ENCODE assay signal across 25 cellular contexts in genomic region chr6:100379386-100379785, GRCh38.
A peak's percentile ranks its signal among the peaks of the same experiment; 100 is the strongest.
DNase-seq lines count a peak whose midpoint lies in the region; ATAC-seq, FAIRE-seq and TF ChIP-seq lines count a peak whose summit lies in the region.
"Had no signal": no experiment of that assay in that cellular context is flagged by ENCODE, and none has a peak within 500 bp of the region (broad histone marks: within the 10 kb centered on the region; RNA-seq: fewer than 3 reads in every experiment).

No MANE protein-coding gene starts in this region.

- TF ChIP-seq CTCF in DND-41 (IDR thresholded peaks at IDR 0.05; ENCODE audit: borderline replicate concordance, extremely low read depth, low read length, poor library complexity, severe bottlenecking) (no peak), H1 (IDR thresholded peaks at IDR 0.05; ENCODE audit: control extremely low read depth in 1 of 3, insufficient read depth in 1 of 3, low read depth in 1 of 3, low read length in 3 of 3) (no peak)

- no peaks in the 10 kb centered on the region for H4K20me1 ChIP-seq in DND-41 (ENCODE audit: insufficient read depth, low read length)
- H4K20me1 ChIP-seq in H1 (replicated peaks in 1 of 2; ENCODE audit: control insufficient read depth in 1 of 2, insufficient read depth in 2 of 2, low read length in 2 of 2): no peaks in the 10 kb centered on the region
- H4K20me1 ChIP-seq: BLaER1 had no signal

- H3K27me3 Mint-ChIP-seq in activated naive CD4-positive, alpha-beta T cell treated with anti-CD3 and anti-CD28 coated beads for 36 hours (ENCODE audit: low read depth): peaks cover 5% of the 10 kb centered on the region
- H3K27me3 Mint-ChIP-seq: CD4-positive, alpha-beta memory T cell had no signal

- no peaks in the 10 kb centered on the region for H3K23me2 ChIP-seq in H1 (ENCODE audit: low read depth, low read length)

- H2AK5ac ChIP-seq in H1 (ENCODE audit: low read depth, low read length): no peak overlapping the region

- no peaks in the 10 kb centered on the region for H3K79me2 ChIP-seq in DND-41 (ENCODE audit: insufficient read depth, low read length)
- H3K79me2 ChIP-seq in H1 (ENCODE audit: control insufficient read depth in 1 of 2, insufficient read depth in 2 of 2, low read length in 2 of 2): no peaks in the 10 kb centered on the region

- H3K4me3 ChIP-seq in DND-41 (ENCODE audit: low read depth in 1 of 2, low read length in 2 of 2) (no peak overlapping the region), H1 (ENCODE audit: extremely low read depth in 1 of 4, insufficient read depth in 2 of 4, low read depth in 3 of 4, low read length in 4 of 4) (no peak overlapping the region)
- H3K4me3 ChIP-seq: BLaER1, GM23338 had no signal

- POLR2A ChIA-PET in H1 (lab: Charles Lee; ENCODE audit: partially characterized antibody): no interaction called here

- H3K27me3 ChIP-seq in DND-41 (ENCODE audit: insufficient read depth, low read length, poor library complexity) (no peaks in the 10 kb centered on the region), H1 (replicated peaks in 1 of 4; ENCODE audit: control insufficient read depth in 3 of 4, extremely low read depth in 1 of 4, insufficient read depth in 3 of 4, low read length in 3 of 4) (no peaks in the 10 kb centered on the region)
- H3K27me3 ChIP-seq: BLaER1 had no signal

- H2BK15ac ChIP-seq in H1 (ENCODE audit: low read length): no peak overlapping the region

- H4K5ac ChIP-seq in H1 (ENCODE audit: insufficient read length, low read depth, low read length): no peak overlapping the region

- H3K4me1 ChIP-seq in DND-41 (ENCODE audit: insufficient read depth, low read length) (peaks cover 25% of the 10 kb centered on the region), H1 (replicated peaks in 1 of 4; ENCODE audit: control insufficient read depth in 3 of 4, insufficient read depth in 4 of 4, low read length in 3 of 4) (no peaks in the 10 kb centered on the region)
- H3K4me1 ChIP-seq: BLaER1 had no signal

- H3K4ac ChIP-seq in H1 (replicated peaks; ENCODE audit: insufficient read length, low read depth, low read length): no peak overlapping the region

- DNase-seq in DND-41 (no peak), NCI-H82 (lab: John Stamatoyannopoulos, UW) (peak; percentile 12), H1 (ENCODE audit: low read depth in 1 of 2, low spot score in 2 of 2) (no peak), left lobe of liver (ENCODE audit: low spot score) (no peak), Right ventricle myocardium superior (no peak)
- DNase-seq in activated naive CD4-positive, alpha-beta T cell treated with anti-CD3 and anti-CD28 coated beads for 36 hours: no peak
- DNase-seq: CD4-positive, alpha-beta memory T cell; GF-D8; HCEC 1CT; MV-4-11; NCI-H1694; NCI-H2081; NCI-H2171; NCI-H345; NCI-H774; PC-3; SIG-M5; SK-N-SH had no signal

- H3K23ac ChIP-seq in H1 (ENCODE audit: insufficient read length): no peak overlapping the region

- WGBS in H1 (ENCODE audit: extremely low coverage in 1 of 2, insufficient coverage in 1 of 2, insufficient read length in 1 of 2, insufficient replicate concordance in 2 of 2, low coverage in 1 of 2, low lambda C conversion rate in 2 of 2, missing lambda C conversion rate in 1 of 2), 2 experiments: 96% methylated on average over 3 of the region's 3 CpGs; no CpG with 5 or more reads in 1 of the 2 experiments

- TF ChIP-seq EP300 in H1 (IDR thresholded peaks at IDR 0.05; ENCODE audit: borderline replicate concordance in 1 of 2, low read depth in 2 of 2, low read length in 2 of 2): no peak

- TF ChIP-seq RAD21 in H1 (IDR thresholded peaks at IDR 0.05 in 1 of 2, conservative IDR thresholded peaks at IDR 0.05 in 1 of 2; ENCODE audit: low read depth in 2 of 2, low read length in 2 of 2): no peak

- no peak overlapping the region for H3K4me3 Mint-ChIP-seq in activated naive CD4-positive, alpha-beta T cell treated with anti-CD3 and anti-CD28 coated beads for 36 hours
- H3K4me3 Mint-ChIP-seq: CD4-positive, alpha-beta memory T cell; GM23338 had no signal

- no peak overlapping the region for H2BK120ac ChIP-seq in H1 (replicated peaks; ENCODE audit: low read depth, low read length)

- H3K18ac ChIP-seq in H1 (ENCODE audit: extremely low read depth, low read length): no peak overlapping the region

- no peak overlapping the region for H4K91ac ChIP-seq in H1 (replicated peaks; ENCODE audit: insufficient read length, low read length)

- no peak for FAIRE-seq in H1 (lab: Jason Lieb, UNC)
- FAIRE-seq: A204.1, GM19239 had no signal

- H3K9me3 ChIP-seq in DND-41 (ENCODE audit: insufficient read depth, low read length, severe bottlenecking) (no peaks in the 10 kb centered on the region), H1 (ENCODE audit: insufficient read depth in 2 of 2, low read depth in 1 of 2, low read length in 1 of 2) (no peaks in the 10 kb centered on the region)
- H3K9me3 ChIP-seq: BLaER1, SK-N-SH had no signal

- H3K56ac ChIP-seq in H1 (replicated peaks; ENCODE audit: insufficient read length, low read depth, low read length): no peak overlapping the region

- no peak overlapping the region for H3K27ac Mint-ChIP-seq in activated naive CD4-positive, alpha-beta T cell treated with anti-CD3 and anti-CD28 coated beads for 36 hours
- H3K27ac Mint-ChIP-seq: CD4-positive, alpha-beta memory T cell; GM23338 had no signal

- H2AFZ ChIP-seq in DND-41 (ENCODE audit: low read depth, low read length): peak overlapping the region; percentile 60; the same call in 1 of the 2 replicates
- no peak overlapping the region for H2AFZ ChIP-seq in H1 (ENCODE audit: low read length)
- H2AFZ ChIP-seq: GM23338 had no signal

- no peaks in the 10 kb centered on the region for H3K79me1 ChIP-seq in H1 (ENCODE audit: low read depth, low read length)

- no peak overlapping the region for H3K27ac ChIP-seq in DND-41 (ENCODE audit: low read length)
- no peak overlapping the region for H3K27ac ChIP-seq in H1 (ENCODE audit: low read depth, low read length)
- H3K27ac ChIP-seq: BLaER1, RWPE1 had no signal

- CTCF ChIA-PET in H1 (lab: Charles Lee; ENCODE audit: partially characterized antibody): no interaction called here
- CTCF ChIA-PET in activated naive CD4-positive, alpha-beta T cell treated with anti-CD3 and anti-CD28 coated beads for 36 hours (lab: Charles Lee): no interaction called here

- H3K4me2 ChIP-seq in DND-41 (ENCODE audit: insufficient read depth, low read length) (no peak overlapping the region), H1 (ENCODE audit: insufficient read depth in 1 of 2, low read depth in 2 of 2, low read length in 2 of 2) (no peak overlapping the region)
- H3K4me2 ChIP-seq: BLaER1, GM23338, SK-N-SH had no signal

- no peak overlapping the region for H2BK12ac ChIP-seq in H1 (ENCODE audit: low read depth, low read length)

- no peaks in the 10 kb centered on the region for H3K4me1 Mint-ChIP-seq in activated naive CD4-positive, alpha-beta T cell treated with anti-CD3 and anti-CD28 coated beads for 36 hours (ENCODE audit: low read depth)
- H3K4me1 Mint-ChIP-seq: CD4-positive, alpha-beta memory T cell had no signal

- TF ChIP-seq POLR2A in H1 (IDR thresholded peaks at IDR 0.05; ENCODE audit: control extremely low read depth in 1 of 2, low read depth in 2 of 2, low read length in 2 of 2): no peak

- H3K36me3 ChIP-seq in DND-41 (ENCODE audit: insufficient read depth, low read length) (no peaks in the 10 kb centered on the region), H1 (ENCODE audit: control insufficient read depth in 2 of 4, insufficient read depth in 4 of 4, low read length in 3 of 4) (no peaks in the 10 kb centered on the region)
- H3K36me3 ChIP-seq: BLaER1 had no signal

- no peak overlapping the region for H4K8ac ChIP-seq in H1 (ENCODE audit: extremely low read depth, insufficient read depth, low read length)

- ATAC-seq in DND-41 (ENCODE audit: insufficient read depth, low read depth) (no peak), left lobe of liver (peak; percentile 86), Right ventricle myocardium superior (ENCODE audit: poor library complexity) (no peak), HG02884 (IDR thresholded peaks at IDR 0.05; ENCODE audit: unreplicated experiment) (no peak), GM19324 (IDR thresholded peaks at IDR 0.05; ENCODE audit: low FRiP score, unreplicated experiment) (no peak)
- ATAC-seq: GM23338, PC-3 had no signal

- no peaks in the 10 kb centered on the region for H3K36me3 Mint-ChIP-seq in activated naive CD4-positive, alpha-beta T cell treated with anti-CD3 and anti-CD28 coated beads for 36 hours (ENCODE audit: low read depth)
- H3K36me3 Mint-ChIP-seq: CD4-positive, alpha-beta memory T cell had no signal

- 0 out of 2 replicates have a peak overlapping the region, but pooled peaks have one; percentile 26 for H2BK5ac ChIP-seq in H1 (ENCODE audit: low read depth, low read length)

- no peak overlapping the region for H3K14ac ChIP-seq in H1 (ENCODE audit: insufficient read length)

- intact Hi-C loops in activated naive CD4-positive, alpha-beta T cell treated with anti-CD3 and anti-CD28 coated beads for 36 hours (cut with micrococcal nuclease): loop anchor here (10.0 kb wide), 1 partner anchor 285 kb away; no protein-coding TSS in a partner anchor
- intact Hi-C loops in Right ventricle myocardium superior (cut with DNase I): no loop called here

- no peaks in the 10 kb centered on the region for H3K9me3 Mint-ChIP-seq in activated naive CD4-positive, alpha-beta T cell treated with anti-CD3 and anti-CD28 coated beads for 36 hours
- H3K9me3 Mint-ChIP-seq: CD4-positive, alpha-beta memory T cell; GM23338 had no signal

- H2BK20ac ChIP-seq in H1 (ENCODE audit: low read length): no peak overlapping the region

- H3K9ac ChIP-seq in DND-41 (ENCODE audit: low read depth, low read length) (no peak overlapping the region), H1 (replicated peaks in 1 of 4; ENCODE audit: extremely low read depth in 1 of 4, low read depth in 3 of 4, low read length in 3 of 4) (no peak overlapping the region)
- H3K9ac ChIP-seq: BLaER1, SK-N-SH had no signal

TF ChIP-seq in H1, 55 proteins besides CTCF, POLR2A, EP300 and RAD21:
- TF ChIP-seq SP1 (IDR thresholded peaks at IDR 0.05; ENCODE audit: low read depth, low read length): no peak
- TF ChIP-seq SP4 (IDR thresholded peaks at IDR 0.05; ENCODE audit: low read length): no peak
- TF ChIP-seq SIX5 (IDR thresholded peaks at IDR 0.05; ENCODE audit: low read depth, low read length): no peak
- TF ChIP-seq SIRT6 (IDR thresholded peaks at IDR 0.05; ENCODE audit: low read length): no peak
- TF ChIP-seq ZNF274 (IDR thresholded peaks at IDR 0.05; ENCODE audit: borderline replicate concordance, extremely low read depth, low read length): no peak
- no peak for TF ChIP-seq TBP (IDR thresholded peaks at IDR 0.05; ENCODE audit: low read depth, low read length)
- no peak for TF ChIP-seq KDM5A (IDR thresholded peaks at IDR 0.05; ENCODE audit: low read length)
TF ChIP-seq in H1: peak in this region for 0.
